In genomic region chr17:28612936-28613872, GRCh38 we compare ENCODE assay signal across 9 cellular contexts. TPM values are rescaled to one million over a fixed set of nuclear protein-coding genes. Genes with fewer than 3 reads are reported as not detected.
DNase-seq lines count a peak whose midpoint lies in the region; ATAC-seq, FAIRE-seq and TF ChIP-seq lines count a peak whose summit lies in the region.
"Had no signal": no experiment of that assay in that cellular context is flagged by ENCODE, and none has a peak within 500 bp of the region (broad histone marks: within the 10 kb centered on the region; RNA-seq: fewer than 3 reads in every experiment).

No MANE protein-coding gene starts in this region.

- H3K9me2 ChIP-seq in OCI-LY1 (ENCODE audit: low read depth, low read length) = no peaks in the 10 kb centered on the region

- H3F3A ChIP-seq in OCI-LY1 (ENCODE audit: insufficient read depth, low read length) = no peaks in the 10 kb centered on the region

- FAIRE-seq in small intestine (lab: Jason Lieb, UNC) = no peak
- FAIRE-seq: GM18507 had no signal

- 73 to 81% (median 77%) methylated on average over 6 of the region's 6 CpGs for WGBS in adrenal gland, 4 donors
- 60 to 74% (median 70%) methylated on average over 6 of the region's 6 CpGs for WGBS in small intestine, 3 donors

- TF ChIP-seq POLR2A in adrenal gland (IDR thresholded peaks at IDR 0.05) = no peak

- H3K4me1 ChIP-seq in OCI-LY1 (ENCODE audit: insufficient read depth, low read length, severe bottlenecking) (no peaks in the 10 kb centered on the region), adrenal gland (replicated peaks in 1 of 2) (no peaks in the 10 kb centered on the region), left ventricle myocardium inferior (no peaks in the 10 kb centered on the region), small intestine (ENCODE audit: control insufficient read depth in 2 of 2, insufficient read depth in 1 of 2, low read depth in 1 of 2, low read length in 1 of 2) (no peaks in the 10 kb centered on the region)

- DNase-seq in SKM-1 (lab: John Stamatoyannopoulos, UW; ENCODE audit: unreplicated experiment) (peak; percentile 18), SKM-1 treated with dmso at 0.1 percent for 144 hours (lab: John Stamatoyannopoulos, UW; ENCODE audit: unreplicated experiment) (no peak), adrenal gland (peak in 6 of 7 donors; percentile 28 to 69 (median 40)), left ventricle myocardium inferior (no peak), small intestine (peak; percentile 76), NCI-H187 (lab: John Stamatoyannopoulos, UW) (no peak)

- H3K9me3 ChIP-seq in OCI-LY1 (ENCODE audit: low read length) = no peaks in the 10 kb centered on the region
- H3K9me3 ChIP-seq in adrenal gland (replicated peaks in 1 of 3) = no peaks in the 10 kb centered on the region
- no peaks in the 10 kb centered on the region for H3K9me3 ChIP-seq in left ventricle myocardium inferior (replicated peaks)
- H3K9me3 ChIP-seq in small intestine (ENCODE audit: control insufficient read depth, low read depth) = no peaks in the 10 kb centered on the region

- peaks cover 85% of the 10 kb centered on the region for H3K36me3 ChIP-seq in OCI-LY1 (ENCODE audit: insufficient read depth, low read length)
- peaks cover 0 to 48% of the 10 kb centered on the region in 2 donors for H3K36me3 ChIP-seq in adrenal gland (replicated peaks in 1 of 2)
- peaks cover 48% of the 10 kb centered on the region for H3K36me3 ChIP-seq in left ventricle myocardium inferior
- H3K36me3 ChIP-seq in small intestine (ENCODE audit: control insufficient read depth in 2 of 2, insufficient read depth in 2 of 2, low read length in 2 of 2) = peaks cover 19 to 29% of the 10 kb centered on the region in 2 donors

- intact Hi-C loops in adrenal gland (cut with DNase I) (loop anchor here (5.0 to 10.0 kb wide), 2 partner anchors 66 to 118 kb away; no protein-coding TSS in a partner anchor), left ventricle myocardium inferior (cut with micrococcal nuclease) (loop anchor here (5.0 kb wide), 1 partner anchor 116 kb away; no protein-coding TSS in a partner anchor)

- H3K4me2 ChIP-seq in OCI-LY1 (ENCODE audit: low read length) = no peak overlapping the region

- H3K27ac ChIP-seq in OCI-LY1 (ENCODE audit: low read depth, low read length, poor library complexity, severe bottlenecking) = no peak overlapping the region
- peak overlapping the region in 1 of 5 donors; percentile 14 for H3K27ac ChIP-seq in adrenal gland
- no peak overlapping the region for H3K27ac ChIP-seq in left ventricle myocardium inferior (replicated peaks)
- peak overlapping the region in 1 of 2 donors; percentile 59 for H3K27ac ChIP-seq in small intestine (ENCODE audit: low read depth in 1 of 2, low read length in 1 of 2)

- H3K27me3 ChIP-seq in OCI-LY1 (ENCODE audit: insufficient read depth, low read length) (no peaks in the 10 kb centered on the region), adrenal gland (no peaks in the 10 kb centered on the region), left ventricle myocardium inferior (ENCODE audit: low read depth) (no peaks in the 10 kb centered on the region), small intestine (ENCODE audit: control insufficient read depth in 2 of 2, insufficient read depth in 2 of 2, low read length in 2 of 2) (no peaks in the 10 kb centered on the region)

- no peaks in the 10 kb centered on the region for H3K79me2 ChIP-seq in OCI-LY1 (ENCODE audit: insufficient read depth, low read length)

- no peak overlapping the region for H2AFZ ChIP-seq in OCI-LY1 (ENCODE audit: low read length)

- no peak overlapping the region for H3K9ac ChIP-seq in OCI-LY1 (ENCODE audit: low read length)

- TF ChIP-seq CTCF in OCI-LY1 (IDR thresholded peaks at IDR 0.05; ENCODE audit: low read length) = peak; percentile 67
- TF ChIP-seq CTCF in adrenal gland (IDR thresholded peaks at IDR 0.05) = peak; percentile 27 to 66 (median 56)
- TF ChIP-seq CTCF in left ventricle myocardium inferior (IDR thresholded peaks at IDR 0.05; ENCODE audit: borderline replicate concordance) = peak; percentile 79

- no peaks in the 10 kb centered on the region for H4K20me1 ChIP-seq in OCI-LY1 (ENCODE audit: insufficient read depth, low read length)

- no peak for ATAC-seq in GM19351 (IDR thresholded peaks at IDR 0.05; ENCODE audit: unreplicated experiment)

- H3K4me3 ChIP-seq in OCI-LY1 (ENCODE audit: low read depth, low read length, poor library complexity, severe bottlenecking) (no peak overlapping the region), adrenal gland (no peak overlapping the region), left ventricle myocardium inferior (no peak overlapping the region), small intestine (ENCODE audit: low read depth in 1 of 2, low read length in 2 of 2) (no peak overlapping the region)

RNA-seq across cellular contexts. Expression of gene RSKR, which starts 0.8 kb away (rescaled TPM):
- total RNA-seq in adrenal gland = 10 to 100 TPM in 1 of 8 donors, 1 to 10 TPM in 7; 1.1 to 11.0 (median 5.1) TPM
- polyA plus RNA-seq in adrenal gland = 10 to 100 TPM in 1 of 3 donors, 1 to 10 TPM in 2; 2.7 to 12.2 (median 4.3) TPM
- total RNA-seq in left ventricle myocardium inferior = 6.7 TPM
- 1 to 10 TPM in 1 of 3 donors, under 1 TPM in 2; 0.22 to 3.3 (median 0.54) TPM for polyA plus RNA-seq in small intestine

RNA-seq across cellular contexts. Expression of gene SPAG5, which starts 14.4 kb away (rescaled TPM):
- total RNA-seq in adrenal gland = 1 to 10 TPM in 7 of 8 donors, under 1 TPM in 1; 0.97 to 5.4 (median 3.8) TPM
- 10 to 100 TPM in 2 of 3 donors, 1 to 10 TPM in 1; 4.3 to 27.5 (median 13.4) TPM for polyA plus RNA-seq in adrenal gland
- 1.0 TPM for total RNA-seq in left ventricle myocardium inferior
- polyA plus RNA-seq in small intestine = 10 to 100 TPM; 20.3 to 37.3 (median 33.5) TPM

RNA-seq across cellular contexts. Expression of gene BLTP2, which starts 31.8 kb away (rescaled TPM):
- total RNA-seq in adrenal gland = 100 to 1,000 TPM in 7 of 8 donors, 10 to 100 TPM in 1; 93.1 to 228 (median 138) TPM
- 100 to 1,000 TPM in 1 of 3 donors, 10 to 100 TPM in 2; 27.8 to 137 (median 29.9) TPM for polyA plus RNA-seq in adrenal gland
- 71.3 TPM for total RNA-seq in left ventricle myocardium inferior
- 10 to 100 TPM; 15.7 to 41.6 (median 19.5) TPM for polyA plus RNA-seq in small intestine

RNA-seq across cellular contexts. Expression of gene ALDOC, which starts 36.5 kb away (rescaled TPM):
- total RNA-seq in adrenal gland = 10 to 100 TPM in 7 of 8 donors, 1 to 10 TPM in 1; 6.3 to 65.5 (median 31.7) TPM
- 10 to 100 TPM; 18.5 to 61.2 (median 18.7) TPM for polyA plus RNA-seq in adrenal gland
- 329 TPM for total RNA-seq in left ventricle myocardium inferior
- polyA plus RNA-seq in small intestine = 10 to 100 TPM; 27.6 to 85.0 (median 37.8) TPM

RNA-seq across cellular contexts. Expression of gene PIGS, which starts 41.9 kb away (rescaled TPM):
- 10 to 100 TPM; 44.5 to 73.0 (median 58.3) TPM for total RNA-seq in adrenal gland
- polyA plus RNA-seq in adrenal gland = 10 to 100 TPM in 2 of 3 donors, 1 to 10 TPM in 1; 9.2 to 44.1 (median 12.6) TPM
- total RNA-seq in left ventricle myocardium inferior = 38.2 TPM
- 10 to 100 TPM; 24.8 to 51.0 (median 28.6) TPM for polyA plus RNA-seq in small intestine

Comparison
In these comparisons a context has a peak if more than half of its experiments do, and no peak if none do; other contexts are left out.
1. DNase-seq: peak in SKM-1 (single experiment), adrenal gland (6 of 7) and small intestine (single experiment); none in SKM-1 treated with dmso at 0.1 percent for 144 hours (single experiment), left ventricle myocardium inferior (single experiment) and NCI-H187 (0 of 2).
2. Peak in every context shown above with its lines, with median percentiles within 50 percentile points of each other: CTCF ChIP-seq.